ENCODE assay signal across 9 cellular contexts in the genomic region with DNA sequence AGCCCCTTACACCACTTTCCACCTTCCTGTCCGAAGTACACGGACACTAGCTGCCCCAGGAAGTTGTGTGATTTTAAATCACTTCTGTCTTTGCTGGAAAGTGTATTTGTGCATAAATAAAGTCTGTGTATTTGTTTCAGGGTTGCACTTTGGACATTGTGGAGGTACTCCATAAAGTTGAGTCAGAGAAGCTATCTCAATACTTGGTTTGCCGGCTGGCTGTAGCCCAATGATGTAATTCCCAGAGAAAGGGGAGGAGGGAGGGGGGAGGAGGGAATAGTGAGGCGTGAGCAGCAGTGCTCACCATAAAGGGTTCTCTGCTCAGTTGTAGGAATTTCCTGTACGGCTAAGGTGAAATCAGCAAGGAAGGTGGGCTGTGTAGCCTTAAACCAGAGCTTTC. TPM values are rescaled to one million over a fixed set of nuclear protein-coding genes. Genes with fewer than 3 reads are reported as not detected.
DNase-seq lines count a peak whose midpoint lies in the region; ATAC-seq, FAIRE-seq and TF ChIP-seq lines count a peak whose summit lies in the region.
"Had no signal": no experiment of that assay in that cellular context is flagged by ENCODE, and none has a peak within 500 bp of the region (broad histone marks: within the 10 kb centered on the region; RNA-seq: fewer than 3 reads in every experiment).

No MANE protein-coding gene starts in this region.

- H3K36me3 ChIP-seq in GM23248 (ENCODE audit: low read depth) (peaks cover 3% of the 10 kb centered on the region; the same call in 1 of the 2 replicates), astrocyte (ENCODE audit: insufficient read depth, low read length) (peaks cover 6% of the 10 kb centered on the region), heart right ventricle (peaks cover 0 to 43% (median 0%) of the 10 kb centered on the region in 9 donors), OCI-LY7 (ENCODE audit: insufficient read depth, low read length) (peaks cover 49% of the 10 kb centered on the region)

- H3K4me1 Mint-ChIP-seq in astrocyte (ENCODE audit: low read depth, unreplicated experiment), result peaks cover 6% of the 10 kb centered on the region

- H3K4me2 ChIP-seq in GM23248 (ENCODE audit: unreplicated experiment) (no peak overlapping the region), astrocyte (ENCODE audit: low read length) (peak overlapping the region; percentile 48), OCI-LY7 (ENCODE audit: low read length) (no peak overlapping the region)

- TF ChIP-seq POLR2A in GM18505 (IDR thresholded peaks at IDR 0.05; ENCODE audit: borderline replicate concordance, extremely low read depth, insufficient read depth, insufficient read length), result no peak

- no peak overlapping the region for H3K9ac ChIP-seq in GM23248
- no peak overlapping the region for H3K9ac ChIP-seq in astrocyte (ENCODE audit: low read length)

- H3K4me1 ChIP-seq in GM23248 (ENCODE audit: insufficient read depth), result 0 out of 2 replicates have a peak, but pooled peaks cover 5% of the 10 kb centered on the region
- peaks cover 17% of the 10 kb centered on the region for H3K4me1 ChIP-seq in astrocyte (ENCODE audit: insufficient read depth, low read length)
- peaks cover 0 to 45% (median 15%) of the 10 kb centered on the region in 9 donors for H3K4me1 ChIP-seq in heart right ventricle
- H3K4me1 ChIP-seq in OCI-LY7 (ENCODE audit: insufficient read depth, low read length, poor library complexity, severe bottlenecking), result no peaks in the 10 kb centered on the region

- ATAC-seq in heart right ventricle (peak; percentile 26 to 81 (median 79)), sciatic nerve (peak; percentile 54), GM19467 (IDR thresholded peaks at IDR 0.05; ENCODE audit: unreplicated experiment) (no peak), GM18505 (IDR thresholded peaks at IDR 0.05; ENCODE audit: unreplicated experiment) (no peak)

- H3K9me3 Mint-ChIP-seq in astrocyte (ENCODE audit: unreplicated experiment), result no peaks in the 10 kb centered on the region

- peak overlapping the region; percentile 97 for H3K27ac Mint-ChIP-seq in astrocyte (ENCODE audit: unreplicated experiment)

- H3K36me3 Mint-ChIP-seq in astrocyte (ENCODE audit: low read depth, unreplicated experiment), result peaks cover 10% of the 10 kb centered on the region

- no peak overlapping the region for H3K27ac ChIP-seq in GM23248
- peak overlapping the region; percentile 21 for H3K27ac ChIP-seq in astrocyte (ENCODE audit: low read depth, low read length)
- H3K27ac ChIP-seq in heart right ventricle, result peak overlapping the region in 8 of 10 donors; percentile 10 to 80 (median 68)
- no peak overlapping the region for H3K27ac ChIP-seq in OCI-LY7 (ENCODE audit: low read depth, low read length, poor library complexity, severe bottlenecking)

- H2AFZ ChIP-seq in GM23248 (no peak overlapping the region), astrocyte (ENCODE audit: low read depth, low read length) (no peak overlapping the region), OCI-LY7 (ENCODE audit: low read length) (no peak overlapping the region)

- in situ Hi-C loops in GM23248 (cut with MboI), result no loop called here

- POLR2A ChIA-PET in OCI-LY7 (lab: Charles Lee), result interaction anchor here (2.7 kb wide), 1 partner anchor 7 kb away, joined by 12 read pairs; the partner anchor contains the start of gene APEX2

- FAIRE-seq in astrocyte (lab: Jason Lieb, UNC), result no peak

- H3K27me3 ChIP-seq in GM23248 (replicated peaks; ENCODE audit: insufficient read depth), result no peaks in the 10 kb centered on the region
- no peaks in the 10 kb centered on the region for H3K27me3 ChIP-seq in astrocyte (ENCODE audit: insufficient read depth, low read length)
- no peaks in the 10 kb centered on the region for H3K27me3 ChIP-seq in heart right ventricle

- H3K79me2 ChIP-seq in GM23248 (ENCODE audit: insufficient read depth) (no peaks in the 10 kb centered on the region), astrocyte (ENCODE audit: insufficient read depth, low read length) (no peaks in the 10 kb centered on the region), OCI-LY7 (ENCODE audit: insufficient read depth, low read depth, low read length) (no peaks in the 10 kb centered on the region)

- DNase-seq in GM23248, result peak; percentile 37
- DNase-seq in astrocyte (ENCODE audit: low read depth), result peak; percentile 66
- DNase-seq in heart right ventricle, result peak in 1 of 2 donors; percentile 24
- no peak for DNase-seq in sciatic nerve (ENCODE audit: low spot score)
- no peak for DNase-seq in SHP77 (lab: John Stamatoyannopoulos, UW)
- no peak for DNase-seq in OCI-LY7 (ENCODE audit: low spot score)
- DNase-seq: activated CD4-positive, CD25-positive, alpha-beta regulatory T cell treated with anti-CD3 and anti-CD28 coated beads, Interleukin-2, amount 50 U/mL, for 72 hours had no signal

- WGBS in GM23248 (ENCODE audit: low coverage in 1 of 2, low lambda C conversion rate in 2 of 2, missing lambda C conversion rate in 2 of 2), 2 experiments, result 78 to 87% methylated on average over 4 of the region's 5 CpGs
- 33 to 40% methylated on average over 4 to 5 of the region's 5 CpGs for WGBS in heart right ventricle, 2 donors

- H3K27me3 Mint-ChIP-seq in astrocyte (ENCODE audit: low read depth, unreplicated experiment), result no peaks in the 10 kb centered on the region

- CTCF ChIA-PET in OCI-LY7 (lab: Charles Lee; ENCODE audit: unreplicated experiment), result no interaction called here

- intact Hi-C loops in heart right ventricle (cut with DNase I), result loop anchor here in 1 of 10 donors (10.0 kb wide), 1 partner anchor 193 kb away; no protein-coding TSS in a partner anchor
- intact Hi-C loops in sciatic nerve (cut with DNase I), result no loop called here
- intact Hi-C loops in OCI-LY7 (cut with micrococcal nuclease; ENCODE audit: unreplicated experiment), result no loop called here

- H3K9me3 ChIP-seq in GM23248 (ENCODE audit: low read depth), result no peaks in the 10 kb centered on the region
- no peaks in the 10 kb centered on the region for H3K9me3 ChIP-seq in astrocyte (ENCODE audit: insufficient read depth, low read depth, low read length)
- no peaks in the 10 kb centered on the region for H3K9me3 ChIP-seq in heart right ventricle
- no peaks in the 10 kb centered on the region for H3K9me3 ChIP-seq in OCI-LY7 (ENCODE audit: low read length)

- H4K20me1 ChIP-seq in GM23248 (ENCODE audit: insufficient read depth) (no peaks in the 10 kb centered on the region), astrocyte (ENCODE audit: insufficient read depth, low read length) (peaks cover 3% of the 10 kb centered on the region), OCI-LY7 (ENCODE audit: insufficient read depth, low read length) (no peaks in the 10 kb centered on the region)

- H3K4me3 Mint-ChIP-seq in astrocyte (ENCODE audit: unreplicated experiment), result no peak overlapping the region

- no TSS peak for BruUV-seq in OCI-LY7 (replicated peaks; lab: Mats Ljungman, UMichigan)

- H3K9me2 ChIP-seq in GM23248 (ENCODE audit: insufficient read depth) (no peaks in the 10 kb centered on the region), OCI-LY7 (ENCODE audit: insufficient read depth, low read length) (no peaks in the 10 kb centered on the region)

- H3K4me3 ChIP-seq in GM23248, result no peak overlapping the region
- H3K4me3 ChIP-seq in astrocyte (ENCODE audit: insufficient read depth, low read depth, low read length), result no peak overlapping the region
- H3K4me3 ChIP-seq in heart right ventricle, result no peak overlapping the region
- no peak overlapping the region for H3K4me3 ChIP-seq in OCI-LY7 (ENCODE audit: low read depth, low read length, poor library complexity, severe bottlenecking)

- no peak for TF ChIP-seq CTCF in astrocyte (IDR thresholded peaks at IDR 0.05; ENCODE audit: insufficient read depth, low read depth, low read length)
- no peak for TF ChIP-seq CTCF in heart right ventricle (IDR thresholded peaks at IDR 0.05)
- no peak for TF ChIP-seq CTCF in OCI-LY7 (conservative IDR thresholded peaks at IDR 0.05; ENCODE audit: low read length)

- no peaks in the 10 kb centered on the region for H3F3A ChIP-seq in GM23248 (ENCODE audit: insufficient read depth)

RNA-seq across cellular contexts. Expression of gene APEX2, which starts 7.5 kb away (rescaled TPM):
- total RNA-seq in GM23248 (2014; rRNA removed; shearing (Covaris generic)), result 7.8 and 8.0 TPM in 2 replicates
- polyA plus RNA-seq in GM23248 (2016; fragmentation: Nextera tagmentation; extraction: Ambion mirVana), result 13.7 and 17.5 TPM in 2 replicates
- 14.5 and 15.0 TPM in 2 replicates for total RNA-seq in astrocyte
- 10 to 100 TPM in 4 of 10 donors, 1 to 10 TPM in 6; 8.7 to 12.5 (median 9.8) TPM for total RNA-seq in heart right ventricle
- polyA plus RNA-seq in heart right ventricle, result 1 to 10 TPM; 3.7 to 9.4 TPM
- 9.0 TPM for total RNA-seq in sciatic nerve
- 11.4 and 14.2 TPM in 2 replicates for total RNA-seq in OCI-LY7 (2014; rRNA removed; shearing (Covaris generic))
- 27.7 and 32.9 TPM in 2 replicates for total RNA-seq in OCI-LY7 (2022)

RNA-seq across cellular contexts. Expression of gene PFKFB1, which starts 13.6 kb away (rescaled TPM):
- total RNA-seq in GM23248 (2014; rRNA removed; shearing (Covaris generic)), result not detected in 2 replicates
- polyA plus RNA-seq in GM23248 (2016; fragmentation: Nextera tagmentation; extraction: Ambion mirVana) (not detected in 2 replicates), heart right ventricle (under 1 TPM in 1 of 2 donors, not detected in 1; 0.13 TPM)
- total RNA-seq in astrocyte (0.34 TPM in 1 of 2 replicates, not detected in the other), heart right ventricle (under 1 TPM in 5 of 10 donors, not detected in 5; 0.12 to 0.59 (median 0.24) TPM), sciatic nerve (2.2 TPM), OCI-LY7 (2022) (0.72 and 1.0 TPM in 2 replicates)
- 0.76 and 0.77 TPM in 2 replicates for total RNA-seq in OCI-LY7 (2014; rRNA removed; shearing (Covaris generic))

RNA-seq across cellular contexts. Expression of gene ALAS2, which starts 23.1 kb away (rescaled TPM):
- total RNA-seq in GM23248 (2014; rRNA removed; shearing (Covaris generic)), result not detected in 2 replicates
- polyA plus RNA-seq in GM23248 (2016; fragmentation: Nextera tagmentation; extraction: Ambion mirVana), result not detected in 2 replicates
- not detected in 2 replicates for total RNA-seq in astrocyte
- total RNA-seq in heart right ventricle, result 1 to 10 TPM in 8 of 10 donors, under 1 TPM in 2; 0.61 to 3.8 (median 1.5) TPM
- polyA plus RNA-seq in heart right ventricle, result under 1 TPM in 1 of 2 donors, not detected in 1; 0.04 TPM
- total RNA-seq in sciatic nerve, result 65.2 TPM
- total RNA-seq in OCI-LY7 (2014; rRNA removed; shearing (Covaris generic)), result not detected in 2 replicates
- total RNA-seq in OCI-LY7 (2022), result not detected in 2 replicates

Comparison
In these comparisons a context has a peak if more than half of its experiments do, and no peak if none do; other contexts are left out.
1. DNase-seq: peak in GM23248 (single experiment) and astrocyte (single experiment); none in sciatic nerve (single experiment), SHP77 (0 of 2) and OCI-LY7 (single experiment).
2. H3K27ac ChIP-seq: peak in astrocyte (single experiment) and heart right ventricle (8 of 10); none in GM23248 (single experiment) and OCI-LY7 (single experiment).
3. ATAC-seq: peak in heart right ventricle (8 of 8) and sciatic nerve (single experiment); none in GM19467 (single experiment) and GM18505 (single experiment).
4. RNA of gene ALAS2, which starts 23.1 kb away (total RNA-seq): 65.2 TPM in sciatic nerve (single experiment); 0.61 to 3.8 TPM in heart right ventricle, not detected in astrocyte, not detected in GM23248 and not detected in OCI-LY7; every median in the first group is over 10 times any median in the second.